ENCODE assay signal across 8 cellular contexts in the genomic region with DNA sequence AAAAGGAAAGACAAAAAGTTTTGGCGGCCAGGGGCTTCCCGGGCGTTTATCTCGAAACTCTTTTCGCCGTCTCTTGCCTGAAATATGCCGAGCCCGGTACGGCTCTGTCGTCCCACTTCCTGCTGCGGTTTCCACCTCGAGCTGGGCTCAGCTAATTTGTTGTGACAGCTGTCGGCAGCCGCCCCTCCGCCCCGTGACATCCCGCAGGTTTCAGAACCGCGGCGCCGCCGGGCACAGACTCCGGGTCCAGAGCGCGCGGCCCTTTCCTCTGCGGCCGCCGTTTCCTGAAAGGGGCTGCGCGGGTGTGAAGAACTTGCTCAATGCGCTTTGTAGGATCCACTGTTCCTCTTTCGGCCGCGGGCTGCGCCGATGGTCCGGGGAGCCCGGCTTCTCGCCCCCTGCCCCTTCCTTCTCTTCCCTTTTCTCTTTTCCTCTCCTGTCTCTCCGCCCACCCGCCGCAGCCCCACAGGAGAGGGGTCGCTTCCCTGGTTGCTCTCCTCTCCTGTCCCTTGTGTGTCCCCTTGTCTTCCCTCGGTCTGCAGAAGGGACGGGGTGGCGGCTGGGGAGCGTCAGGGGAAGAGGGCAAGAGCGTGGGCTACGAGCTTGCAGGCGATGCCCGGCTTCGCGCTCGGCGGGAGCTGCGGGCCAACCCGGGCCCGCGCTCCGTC. TPM values are rescaled to one million over a fixed set of nuclear protein-coding genes. Genes with fewer than 3 reads are reported as not detected.
DNase-seq lines count a peak whose midpoint lies in the region; ATAC-seq and TF ChIP-seq lines count a peak whose summit lies in the region.

No MANE protein-coding gene starts in this region.

- peak overlapping the region; percentile 68 to 100 (median 97) for H3K27ac ChIP-seq in heart right ventricle
- peak overlapping the region; percentile 24 to 75 for H3K27ac ChIP-seq in aorta (ENCODE audit: low read depth in 1 of 2, low read length in 2 of 2)

- H3K9me3 ChIP-seq in heart right ventricle = no peaks in the 10 kb centered on the region
- no peaks in the 10 kb centered on the region for H3K9me3 ChIP-seq in aorta (ENCODE audit: control insufficient read depth, low read length)

- peak overlapping the region; percentile 95 to 99 for H3K27ac Mint-ChIP-seq in activated naive CD4-positive, alpha-beta T cell treated with anti-CD3 and anti-CD28 coated beads, Interleukin-2, amount 50 U/mL, for 72 hours

- H3K4me1 ChIP-seq in heart right ventricle = peaks cover 25 to 91% (median 78%) of the 10 kb centered on the region in 9 donors
- peaks cover 4 to 6% of the 10 kb centered on the region in 2 donors for H3K4me1 ChIP-seq in aorta (ENCODE audit: control insufficient read depth in 1 of 2, insufficient read depth in 2 of 2, low read length in 2 of 2)

- no peaks in the 10 kb centered on the region for H3K9me3 Mint-ChIP-seq in activated naive CD4-positive, alpha-beta T cell treated with anti-CD3 and anti-CD28 coated beads, Interleukin-2, amount 50 U/mL, for 72 hours

- H3K27me3 ChIP-seq in heart right ventricle = no peaks in the 10 kb centered on the region
- H3K27me3 ChIP-seq in aorta (ENCODE audit: control insufficient read depth in 1 of 2, insufficient read depth in 2 of 2, low read length in 1 of 2) = no peaks in the 10 kb centered on the region

- TF ChIP-seq CTCF in heart right ventricle (IDR thresholded peaks at IDR 0.05) = peak in 1 of 9 donors; percentile 4
- TF ChIP-seq CTCF in retinal pigment epithelial cell (conservative IDR thresholded peaks at IDR 0.05; ENCODE audit: low read depth, low read length) = no peak

- DNase-seq in CD1c-positive myeloid dendritic cell (ENCODE audit: extremely low spot score) (peak; percentile 96), SKM-1 (lab: John Stamatoyannopoulos, UW; ENCODE audit: unreplicated experiment) (peak; percentile 87), heart right ventricle (peak; percentile 72 to 78), retinal pigment epithelial cell (ENCODE audit: low read depth) (no peak), aorta (peak; percentile 89 to 90)
- peak; percentile 77 to 94 for DNase-seq in activated naive CD4-positive, alpha-beta T cell treated with anti-CD3 and anti-CD28 coated beads, Interleukin-2, amount 50 U/mL, for 72 hours (ENCODE audit: low spot score in 2 of 2)

- H3K36me3 ChIP-seq in heart right ventricle = peaks cover 0 to 33% (median 0%) of the 10 kb centered on the region in 9 donors
- no peaks in the 10 kb centered on the region for H3K36me3 ChIP-seq in aorta (ENCODE audit: control insufficient read depth in 1 of 2, insufficient read depth in 2 of 2, low read length in 1 of 2)

- H3K36me3 Mint-ChIP-seq in activated naive CD4-positive, alpha-beta T cell treated with anti-CD3 and anti-CD28 coated beads, Interleukin-2, amount 50 U/mL, for 72 hours = peaks cover 9 to 40% of the 10 kb centered on the region in 2 donors

- intact Hi-C loops in heart right ventricle (cut with DNase I) (loop anchor here in 3 of 10 donors (10.0 kb wide), 2 partner anchors 98 to 342 kb away; a partner anchor contains a TSS), aorta (cut with DNase I) (loop anchor here in 1 of 2 donors (2.0 to 10.0 kb wide), 2 partner anchors 16 to 98 kb away; a partner anchor contains a TSS)

- WGBS in heart right ventricle, 2 donors = 0 to 1% methylated on average over 60 of the region's 61 CpGs
- WGBS in aorta, 2 donors = 0% methylated on average over 54 to 61 of the region's 61 CpGs

- H3K4me3 ChIP-seq in heart right ventricle = peak overlapping the region; percentile 73 to 99 (median 96)
- H3K4me3 ChIP-seq in retinal pigment epithelial cell (ENCODE audit: low read length) = peak overlapping the region; percentile 69
- peak overlapping the region; percentile 59 to 90 for H3K4me3 ChIP-seq in aorta (ENCODE audit: low read length in 2 of 2)

- ATAC-seq in GM19455 (IDR thresholded peaks at IDR 0.05; ENCODE audit: unreplicated experiment) (peak; percentile 50), HG03558 (IDR thresholded peaks at IDR 0.05; ENCODE audit: extremely low read depth, unreplicated experiment) (peak; percentile 22), heart right ventricle (peak in 7 of 8 donors; percentile 2 to 40 (median 7)), aorta (ENCODE audit: low FRiP score) (peak; percentile 16)
- ATAC-seq in activated naive CD4-positive, alpha-beta T cell treated with anti-CD3 and anti-CD28 coated beads, Interleukin-2, amount 50 U/mL, for 72 hours = peak; percentile 54 to 62

RNA-seq across cellular contexts. Expression of a gene that starts 0.6 kb away (rescaled TPM):
- 100 to 1,000 TPM in 1 of 2 donors, 10 to 100 TPM in 1; 51.5 to 348 TPM for total RNA-seq in activated naive CD4-positive, alpha-beta T cell treated with anti-CD3 and anti-CD28 coated beads, Interleukin-2, amount 50 U/mL, for 72 hours
- 100 to 1,000 TPM in 1 of 10 donors, 10 to 100 TPM in 9; 12.0 to 121 (median 43.5) TPM for total RNA-seq in heart right ventricle
- 10 to 100 TPM; 35.0 to 42.9 TPM for polyA plus RNA-seq in heart right ventricle
- total RNA-seq in aorta = 100 to 1,000 TPM; 107 to 257 TPM
- 100 to 1,000 TPM in 1 of 2 donors, 10 to 100 TPM in 1; 51.5 to 264 TPM for polyA plus RNA-seq in aorta

RNA-seq across cellular contexts. Expression of a gene that starts 32.0 kb away (rescaled TPM):
- total RNA-seq in activated naive CD4-positive, alpha-beta T cell treated with anti-CD3 and anti-CD28 coated beads, Interleukin-2, amount 50 U/mL, for 72 hours = 1 to 10 TPM in 1 of 2 donors, under 1 TPM in 1; 0.14 to 2.2 TPM
- total RNA-seq in heart right ventricle (under 1 TPM in 2 of 10 donors, not detected in 8; 0.37 to 0.67 TPM), aorta (under 1 TPM in 1 of 2 donors, not detected in 1; 0.33 TPM)
- polyA plus RNA-seq in heart right ventricle (under 1 TPM; 0.06 to 0.22 TPM), aorta (under 1 TPM in 1 of 2 donors, not detected in 1; 0.75 TPM)

Comparison
In these comparisons a context has a peak if more than half of its experiments do, and no peak if none do; other contexts are left out.
1. ATAC-seq: peak in every context shown above with its lines; median percentile 58 in activated naive CD4-positive, alpha-beta T cell treated with anti-CD3 and anti-CD28 coated beads, Interleukin-2, amount 50 U/mL, for 72 hours; 50 in GM19455; 22 in HG03558; 16 in aorta; 7 in heart right ventricle.